Comparison of ENCODE assay signal across 11 cellular contexts in the genomic region with DNA sequence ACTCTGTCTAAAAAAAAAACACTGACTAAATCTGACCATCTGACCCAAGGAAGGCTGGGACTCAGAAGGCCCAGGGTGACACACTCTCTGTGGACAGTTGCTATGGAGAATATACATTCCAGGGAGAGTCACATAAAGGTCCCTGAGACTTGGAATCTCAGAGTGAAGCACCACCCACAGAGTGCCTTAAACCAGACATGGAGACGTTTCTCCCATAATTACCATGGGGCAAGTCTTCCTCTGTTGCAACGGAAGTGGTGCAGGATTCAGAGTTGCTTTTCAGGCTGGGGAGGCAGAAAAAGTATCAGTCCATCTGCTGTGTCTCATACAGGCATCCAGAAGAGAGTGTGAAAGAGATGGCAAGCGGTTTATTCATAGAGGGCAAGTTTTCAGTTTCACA. TPM values are rescaled to one million over a fixed set of nuclear protein-coding genes. Genes with fewer than 3 reads are reported as not detected.
DNase-seq lines count a peak whose midpoint lies in the region; ATAC-seq, FAIRE-seq and TF ChIP-seq lines count a peak whose summit lies in the region.
"Had no signal": no experiment of that assay in that cellular context is flagged by ENCODE, and none has a peak within 500 bp of the region (broad histone marks: within the 10 kb centered on the region; RNA-seq: fewer than 3 reads in every experiment).

No MANE protein-coding gene starts in this region.

- TF ChIP-seq RAD21 in GM12878 (IDR thresholded peaks at IDR 0.05; ENCODE audit: insufficient read depth, low read depth, low read length) = no peak

- TF ChIP-seq EP300 in GM12878 (IDR thresholded peaks at IDR 0.05; ENCODE audit: borderline replicate concordance in 1 of 2, control insufficient read depth in 1 of 2, low read depth in 2 of 2, low read length in 2 of 2) = no peak

- H3K27ac ChIP-seq in GM12878 (ENCODE audit: control insufficient read depth, insufficient read depth) (no peak overlapping the region; the same call in 1 of the 2 replicates), psoas muscle (peak overlapping the region; percentile 85)

- intact Hi-C loops in GM12878 (cut with micrococcal nuclease; ENCODE audit: unreplicated experiment) = loop anchor here (2.0 to 5.0 kb wide), 2 partner anchors 30 to 208 kb away; no protein-coding TSS in a partner anchor
- intact Hi-C loops in psoas muscle (cut with DNase I) = loop anchor here (2.0 to 5.0 kb wide), 3 partner anchors 68 to 194 kb away; no protein-coding TSS in a partner anchor

- 28% methylated on average over 3 of the region's 3 CpGs for WGBS in GM12878 (ENCODE audit: insufficient coverage, insufficient replicate concordance, low lambda C conversion rate, missing lambda C conversion rate)
- WGBS in psoas muscle, 3 donors = 25 to 50% (median 27%) methylated on average over 3 of the region's 3 CpGs

- H3K9me3 ChIP-seq in GM12878 (replicated peaks; ENCODE audit: control insufficient read depth, insufficient read depth, low read length) (no peaks in the 10 kb centered on the region), psoas muscle (no peaks in the 10 kb centered on the region)

- DNase-seq in GM12878 (ENCODE audit: low read depth, low spot score) (no peak), psoas muscle (no peak), SK-N-DZ (ENCODE audit: low spot score) (no peak), HuH-7 (ENCODE audit: low spot score) (no peak), NCI-H526 (lab: John Stamatoyannopoulos, UW) (no peak)
- no peak for DNase-seq in stimulated activated CD4-positive, alpha-beta T cell treated with anti-CD3 and anti-CD28 coated beads, Interleukin-15, amount 100 ng/mL, for 24 hours

- no peaks in the 10 kb centered on the region for H3K27me3 ChIP-seq in GM12878 (replicated peaks in 1 of 2; ENCODE audit: control insufficient read depth in 2 of 2, insufficient read depth in 2 of 2, low read length in 1 of 2)
- H3K27me3 ChIP-seq in psoas muscle (ENCODE audit: insufficient read depth in 3 of 3, low read length in 2 of 3) = no peaks in the 10 kb centered on the region

- CTCF ChIA-PET in GM12878 (lab: Yijun Ruan, JAX) = interaction anchor here (0.5 to 6.2 kb wide), 43 partner anchors 9 to 507 kb away, joined by 3 to 96 read pairs (median 5); partner anchors contain the start of gene ALKBH8

- H3K36me3 ChIP-seq in GM12878 (ENCODE audit: control insufficient read depth in 2 of 2, insufficient read depth in 2 of 2, low read length in 1 of 2) (no peaks in the 10 kb centered on the region), psoas muscle (ENCODE audit: insufficient read depth in 1 of 2, low read depth in 1 of 2) (no peaks in the 10 kb centered on the region)

- H3K4me1 ChIP-seq in GM12878 (ENCODE audit: control insufficient read depth, insufficient read depth, low read length) (0 out of 2 replicates have a peak, but pooled peaks cover 4% of the 10 kb centered on the region), psoas muscle (peaks cover 16% of the 10 kb centered on the region)

- H3K4me3 ChIP-seq in GM12878 (no peak overlapping the region), psoas muscle (peak overlapping the region; percentile 0)

- no peaks in the 10 kb centered on the region for H4K20me1 ChIP-seq in GM12878 (ENCODE audit: control insufficient read depth, insufficient read depth)

- TF ChIP-seq POLR2A in GM12878 (IDR thresholded peaks at IDR 0.05; ENCODE audit: low read depth, low read length) = no peak

- in situ Hi-C loops in GM12878 (cut with MboI) = no loop called here

- SMC1A ChIA-PET in GM12878 (lab: Charles Lee; ENCODE audit: uncharacterized antibody, unreplicated experiment) = interaction anchor here (0.6 to 4.6 kb wide), 28 partner anchors 10 to 249 kb away, joined by 3 to 33 read pairs (median 4); no protein-coding TSS in a partner anchor

- 0 out of 2 replicates have a peak overlapping the region, but pooled peaks have one; percentile 22 for H3K4me2 ChIP-seq in GM12878 (ENCODE audit: control insufficient read depth, insufficient read depth)

- no TSS peak for BruUV-seq in GM12878 (replicated peaks; lab: Mats Ljungman, UMichigan)

- POLR2A ChIA-PET in GM12878 (lab: Charles Lee) = interaction anchor here (1.1 kb wide), 1 partner anchor 29 kb away, joined by 3 read pairs; no protein-coding TSS in a partner anchor

- H3K9ac ChIP-seq in GM12878 (ENCODE audit: control insufficient read depth, insufficient read depth, low read length) = no peak overlapping the region

- TF ChIP-seq CTCF in GM12878 (IDR thresholded peaks at IDR 0.05 in 2 of 3, conservative IDR thresholded peaks at IDR 0.05 in 1 of 3; ENCODE audit: control insufficient read depth in 2 of 3, extremely low read depth in 1 of 3, insufficient read depth in 1 of 3, low read depth in 3 of 3, low read length in 3 of 3) = no peak
- TF ChIP-seq CTCF in psoas muscle (IDR thresholded peaks at IDR 0.05) = no peak

- peak overlapping the region; percentile 37; the same call in 1 of the 2 replicates for H2AFZ ChIP-seq in GM12878 (ENCODE audit: control insufficient read depth, low read depth, low read length)

- FAIRE-seq in GM12878 (lab: Jason Lieb, UNC) = no peak

- H3K79me2 ChIP-seq in GM12878 (ENCODE audit: control insufficient read depth, insufficient read depth, low read length) = no peaks in the 10 kb centered on the region

- peak; percentile 13 for ATAC-seq in GM18511 (IDR thresholded peaks at IDR 0.05; ENCODE audit: unreplicated experiment)
- ATAC-seq in HG03520 (IDR thresholded peaks at IDR 0.05; ENCODE audit: unreplicated experiment) = peak; percentile 35
- peak; percentile 41 for ATAC-seq in GM12878
- ATAC-seq in psoas muscle = peak; percentile 57 to 73 (median 70)
- ATAC-seq: Right ventricle myocardium inferior had no signal

- RAD21 ChIA-PET in GM12878 (lab: Charles Lee; ENCODE audit: unreplicated experiment) = interaction anchor here (0.8 to 2.8 kb wide), 12 partner anchors 30 to 223 kb away, joined by 3 to 28 read pairs (median 6); partner anchors contain the start of gene ALKBH8

TF ChIP-seq in GM12878, 131 proteins besides CTCF, POLR2A, EP300 and RAD21:
- TF ChIP-seq NFYA (IDR thresholded peaks at IDR 0.05; ENCODE audit: borderline replicate concordance, low read depth, low read length) (no peak), YY1 (IDR thresholded peaks at IDR 0.05; ENCODE audit: low read depth, low read length) (no peak)

RNA-seq across cellular contexts. Expression of gene SLN, which starts 58.7 kb away (rescaled TPM):
- not detected in 2 replicates for total RNA-seq in GM12878 (2013; cell fraction: nucleolus; rRNA removed)
- total RNA-seq in GM12878 (2014; rRNA removed) (not detected in 2 replicates), GM12878 (2014; rRNA removed; fragmentation: Illumina TruSeq; extraction: Trizol) (not detected in 2 replicates), GM12878 (2021) (not detected in 2 replicates), psoas muscle (1,000 to 10,000 TPM; 1,477 to 8,637 (median 4,141) TPM)
- not detected for polyA plus RNA-seq in GM12878 (2011; ENCODE audit: low read depth)
- polyA plus RNA-seq in GM12878 (2011; rRNA removed) (not detected in 2 replicates), GM12878 (2014; fragmentation: Illumina TruSeq; extraction: Trizol) (not detected in 2 replicates), GM12878 (2014; fragmentation: Nextera tagmentation; extraction: Ambion mirVana) (under 1 TPM in 1 of 2 experiments, not detected in 1; 0.39 TPM), GM12878 (2014; rRNA removed) (not detected in 2 replicates), GM12878 (2016; fragmentation: Nextera tagmentation; extraction: Ambion mirVana) (not detected), psoas muscle (1,000 to 10,000 TPM in 2 of 3 donors, 100 to 1,000 TPM in 1; 475 to 3,094 (median 2,485) TPM)
- polyA plus RNA-seq in GM12878 (2011; cell fraction: cytosol; rRNA removed) = 0.09 TPM in 1 of 2 replicates, not detected in the other
- polyA plus RNA-seq in GM12878 (2011; cell fraction: nucleus; rRNA removed) = not detected in 2 replicates
- not detected in 2 replicates for polyA plus RNA-seq in GM12878 (2012)
- not detected in 2 replicates for polyA minus RNA-seq in GM12878 (2011; rRNA and poly(A)+ RNA removed)
- polyA minus RNA-seq in GM12878 (2011; cell fraction: cytosol; rRNA and poly(A)+ RNA removed) = not detected in 2 replicates
- not detected in 2 replicates for polyA minus RNA-seq in GM12878 (2011; cell fraction: nucleus; rRNA and poly(A)+ RNA removed)
- not detected in 2 replicates for polyA plus RNA-seq in SK-N-DZ (2014; cell fraction: cytosol; rRNA removed)
- polyA plus RNA-seq in SK-N-DZ (2014; cell fraction: nucleus; rRNA removed) = not detected in 2 replicates
- total RNA-seq: glomerular endothelial cell, WTC11 had no signal

Comparison
In these comparisons a context has a peak if more than half of its experiments do, and no peak if none do; other contexts are left out.
1. ATAC-seq: peak in every context shown above with its lines; median percentile 70 in psoas muscle; 41 in GM12878; 35 in HG03520; 13 in GM18511.
2. RNA of gene SLN, which starts 58.7 kb away (total RNA-seq): 1,477 to 8,637 TPM in psoas muscle; not detected in GM12878; every median in the first group is over 1,000 times any median in the second.